ENCODE assay signal across 14 cellular contexts in the genomic region with DNA sequence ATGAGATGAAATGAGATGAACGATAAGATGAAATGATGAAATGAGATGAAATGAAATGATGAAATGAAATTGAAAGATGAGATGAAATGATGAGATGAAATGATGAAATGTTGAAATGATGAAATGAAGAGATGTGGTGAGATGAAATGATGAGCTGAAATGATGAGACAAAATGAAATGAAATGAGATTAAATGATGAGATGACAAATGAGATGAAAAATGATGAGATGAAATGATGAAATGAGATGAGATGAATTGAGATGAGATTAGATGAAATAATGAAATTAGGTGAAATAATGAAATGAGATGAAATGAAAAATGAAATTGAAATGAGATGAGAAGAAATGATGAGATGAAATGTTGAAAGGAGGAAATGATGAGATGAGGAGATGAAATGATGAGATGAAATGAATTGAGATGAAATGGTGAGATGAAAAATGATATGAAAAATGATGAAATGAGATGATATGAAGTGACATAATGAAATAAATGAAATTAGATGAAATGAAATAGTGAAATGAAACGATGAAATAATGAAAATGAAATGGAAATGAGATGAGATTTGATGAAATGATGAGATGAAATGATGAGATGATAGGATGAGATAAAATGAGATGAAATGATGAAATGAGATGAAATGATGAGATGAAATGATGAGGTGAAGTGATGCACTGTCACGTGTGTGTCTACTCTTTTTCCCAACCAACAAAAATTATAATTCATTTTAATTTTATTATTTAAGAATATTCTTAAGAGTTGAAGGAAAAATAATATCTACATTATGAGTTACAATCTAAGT. TPM values are rescaled to one million over a fixed set of nuclear protein-coding genes. Genes with fewer than 3 reads are reported as not detected.
"Had no signal": no experiment of that assay in that cellular context is flagged by ENCODE, and none has a peak within 500 bp of the region (broad histone marks: within the 10 kb centered on the region; RNA-seq: fewer than 3 reads in every experiment).

No MANE protein-coding gene starts in this region.

RNA-seq across cellular contexts. Expression of gene CCT8L2, which starts 58.0 kb away (rescaled TPM):
- total RNA-seq: stomach, subcutaneous adipose tissue, suprapubic skin, temporal lobe, thoracic aorta, thyroid gland, tibial nerve, transverse colon, upper lobe of left lung, upper lobe of right lung, ureter, urinary bladder, uterus, vagina had no signal
- polyA plus RNA-seq: stomach, urinary bladder had no signal
